1 cellular context compared by ENCODE assay signal in the genomic region with DNA sequence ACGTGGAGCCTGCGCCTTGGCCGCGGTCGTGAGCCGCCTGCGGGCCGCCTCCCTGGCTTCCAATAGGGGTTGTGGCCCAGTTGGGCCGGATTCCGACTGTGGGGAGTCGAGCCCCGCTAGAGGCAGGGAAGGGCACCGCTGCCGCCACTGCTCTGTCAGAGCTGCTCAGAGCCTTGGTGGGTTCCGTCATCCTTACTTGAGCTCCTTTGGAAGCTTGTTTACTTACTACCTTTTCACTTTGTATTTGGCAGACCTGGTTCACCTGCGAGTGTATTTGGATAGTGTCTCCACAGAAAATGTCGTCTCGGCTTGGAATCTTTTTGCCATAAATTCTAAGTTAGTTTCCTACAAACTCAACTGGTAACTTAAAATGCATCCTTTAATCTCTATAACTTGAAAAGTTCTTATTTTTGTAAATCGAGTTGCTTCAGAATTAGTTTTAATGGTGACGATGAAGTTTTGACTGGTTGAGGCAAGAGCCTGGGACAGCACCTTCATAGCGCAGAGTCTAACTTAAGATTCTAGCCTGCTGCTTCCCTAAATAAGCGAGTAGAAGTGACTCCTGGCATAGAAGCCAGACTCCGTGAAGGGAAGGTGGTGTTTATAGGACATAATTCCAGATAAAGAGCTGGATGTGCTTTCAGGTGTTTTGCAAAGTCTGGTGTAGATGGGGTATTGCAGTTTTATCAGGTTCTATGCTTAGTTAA.
TF ChIP-seq lines count a peak whose summit lies in the region.

No MANE protein-coding gene starts in this region.

TF ChIP-seq in WTC11, 78 proteins besides CTCF, POLR2A, EP300 and RAD21 (continued from another document):
- TF ChIP-seq, protein P1, sequence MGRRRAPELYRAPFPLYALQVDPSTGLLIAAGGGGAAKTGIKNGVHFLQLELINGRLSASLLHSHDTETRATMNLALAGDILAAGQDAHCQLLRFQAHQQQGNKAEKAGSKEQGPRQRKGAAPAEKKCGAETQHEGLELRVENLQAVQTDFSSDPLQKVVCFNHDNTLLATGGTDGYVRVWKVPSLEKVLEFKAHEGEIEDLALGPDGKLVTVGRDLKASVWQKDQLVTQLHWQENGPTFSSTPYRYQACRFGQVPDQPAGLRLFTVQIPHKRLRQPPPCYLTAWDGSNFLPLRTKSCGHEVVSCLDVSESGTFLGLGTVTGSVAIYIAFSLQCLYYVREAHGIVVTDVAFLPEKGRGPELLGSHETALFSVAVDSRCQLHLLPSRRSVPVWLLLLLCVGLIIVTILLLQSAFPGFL (CRISPR knock-in tag; IDR thresholded peaks at IDR 0.05; ENCODE audit: borderline replicate concordance) = no peak
- no peak for TF ChIP-seq NFATC4 (CRISPR knock-in tag; IDR thresholded peaks at IDR 0.05)
- no peak for TF ChIP-seq MYBL2 (CRISPR knock-in tag; IDR thresholded peaks at IDR 0.05)
- no peak for TF ChIP-seq PRRX2 (CRISPR knock-in tag; IDR thresholded peaks at IDR 0.05)
- TF ChIP-seq CBFB (CRISPR knock-in tag; IDR thresholded peaks at IDR 0.05; ENCODE audit: low read depth) = no peak
- TF ChIP-seq TCF7 (CRISPR knock-in tag; IDR thresholded peaks at IDR 0.05; ENCODE audit: low read depth) = no peak
